In the genomic region with DNA sequence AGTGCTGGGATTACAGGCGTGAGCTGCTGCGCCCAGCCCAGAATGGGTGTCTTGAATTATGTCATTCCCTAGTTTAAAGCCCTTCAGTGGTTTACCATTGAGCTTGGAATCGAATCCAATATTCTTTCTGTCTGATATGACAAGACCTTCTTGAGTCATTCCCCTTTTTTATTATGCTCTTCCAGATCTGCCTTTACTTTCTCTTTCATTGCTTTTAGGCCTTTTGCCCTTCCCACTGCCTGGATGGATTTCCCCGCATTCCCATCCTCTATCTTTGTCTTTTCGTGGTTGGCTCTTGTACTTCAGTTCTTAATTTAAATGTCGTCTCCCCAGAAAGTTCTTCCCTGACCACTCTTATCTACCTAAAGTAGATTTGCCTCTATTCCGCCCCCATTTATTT, we compare ENCODE assay signal across 9 cellular contexts. TPM values are rescaled to one million over a fixed set of nuclear protein-coding genes. Genes with fewer than 3 reads are reported as not detected.
DNase-seq lines count a peak whose midpoint lies in the region; ATAC-seq and TF ChIP-seq lines count a peak whose summit lies in the region.
"Had no signal": no experiment of that assay in that cellular context is flagged by ENCODE, and none has a peak within 500 bp of the region (broad histone marks: within the 10 kb centered on the region; RNA-seq: fewer than 3 reads in every experiment).

No MANE protein-coding gene starts in this region.

- no peak overlapping the region for H3K9ac ChIP-seq in endocrine pancreas (ENCODE audit: control insufficient read depth, insufficient read depth, low read length)
- H3K9ac ChIP-seq in neuronal stem cell (ENCODE audit: low read depth, low read length, poor library complexity) = no peak overlapping the region

- no peak overlapping the region for H4K8ac ChIP-seq in neuronal stem cell (ENCODE audit: low read depth, low read length)

- peak overlapping the region; percentile 72 for H3K27ac Mint-ChIP-seq in osteocyte (ENCODE audit: unreplicated experiment)

- no peaks in the 10 kb centered on the region for H3K36me3 ChIP-seq in endocrine pancreas (ENCODE audit: control insufficient read depth, insufficient read depth, low read length)
- H3K36me3 ChIP-seq in neuronal stem cell (replicated peaks in 1 of 2; ENCODE audit: control insufficient read depth in 2 of 2, insufficient read depth in 2 of 2, low read length in 2 of 2) = peaks cover 0 to 17% of the 10 kb centered on the region in 2 donors

- H4K91ac ChIP-seq in neuronal stem cell (ENCODE audit: low read depth, low read length, poor library complexity) = no peak overlapping the region

- H3K27me3 Mint-ChIP-seq in osteocyte (ENCODE audit: unreplicated experiment) = no peaks in the 10 kb centered on the region

- peaks cover 48% of the 10 kb centered on the region for H3K4me1 Mint-ChIP-seq in osteocyte (ENCODE audit: unreplicated experiment)

- H3K36me3 Mint-ChIP-seq in osteocyte (ENCODE audit: unreplicated experiment) = peaks cover 2% of the 10 kb centered on the region

- no peaks in the 10 kb centered on the region for H3K9me3 ChIP-seq in endocrine pancreas (ENCODE audit: control insufficient read depth, low read length)
- H3K9me3 ChIP-seq in neuronal stem cell (replicated peaks in 1 of 2; ENCODE audit: control insufficient read depth in 2 of 2, insufficient read depth in 1 of 2, low read depth in 1 of 2, low read length in 2 of 2) = no peaks in the 10 kb centered on the region
- H3K9me3 ChIP-seq: Peyer's patch had no signal

- no peak overlapping the region for H2AK5ac ChIP-seq in neuronal stem cell (ENCODE audit: low read depth, low read length)

- no peak overlapping the region for H3K18ac ChIP-seq in neuronal stem cell (ENCODE audit: low read length)

- H2AFZ ChIP-seq in neuronal stem cell (ENCODE audit: low read length) = no peak overlapping the region

- H2BK5ac ChIP-seq in neuronal stem cell (ENCODE audit: low read length) = no peak overlapping the region

- H3K4ac ChIP-seq in neuronal stem cell (ENCODE audit: low read length) = no peak overlapping the region

- peaks cover 11% of the 10 kb centered on the region for H3K4me1 ChIP-seq in endocrine pancreas (ENCODE audit: control insufficient read depth, insufficient read depth, low read length)
- peaks cover 3 to 9% of the 10 kb centered on the region in 2 donors for H3K4me1 ChIP-seq in neuronal stem cell (ENCODE audit: control insufficient read depth in 2 of 2, insufficient read depth in 1 of 2, low read depth in 1 of 2, low read length in 2 of 2)

- no peak overlapping the region for H3K4me2 ChIP-seq in neuronal stem cell (ENCODE audit: insufficient read depth, low read length, poor library complexity, severe bottlenecking)

- H3K79me1 ChIP-seq in neuronal stem cell (ENCODE audit: low read depth, low read length) = no peaks in the 10 kb centered on the region

- TF ChIP-seq CTCF in osteocyte (IDR thresholded peaks at IDR 0.05) = no peak

- no peak overlapping the region for H3K27ac ChIP-seq in neuronal stem cell (replicated peaks; ENCODE audit: low read length)

- H3K4me3 ChIP-seq in endocrine pancreas (ENCODE audit: control insufficient read depth, insufficient read depth, low read length) = peak overlapping the region; percentile 47
- H3K4me3 ChIP-seq in neuronal stem cell (ENCODE audit: low read length in 2 of 2) = no peak overlapping the region

- H3K27me3 ChIP-seq in endocrine pancreas (ENCODE audit: control insufficient read depth, insufficient read depth, low read length) = no peaks in the 10 kb centered on the region
- H3K27me3 ChIP-seq in neuronal stem cell (ENCODE audit: control insufficient read depth in 3 of 3, insufficient read depth in 3 of 3, low read depth in 1 of 3, low read length in 3 of 3) = no peaks in the 10 kb centered on the region
- H3K27me3 ChIP-seq: Peyer's patch had no signal

- no peak overlapping the region for H3K23ac ChIP-seq in neuronal stem cell (ENCODE audit: low read depth, low read length, poor library complexity)

- ATAC-seq in HG02973 (IDR thresholded peaks at IDR 0.05; ENCODE audit: unreplicated experiment) = no peak

- H2BK15ac ChIP-seq in neuronal stem cell (ENCODE audit: low read length) = no peak overlapping the region

- peak; percentile 24 for DNase-seq in Daoy (ENCODE audit: low read depth)
- DNase-seq in OCI-M1 (lab: John Stamatoyannopoulos, UW) = peak; percentile 19
- DNase-seq in osteocyte (ENCODE audit: extremely low spot score, unreplicated experiment) = no peak
- DNase-seq in neuronal stem cell (ENCODE audit: low spot score) = no peak
- DNase-seq in COR-L47 (lab: John Stamatoyannopoulos, UW) = no peak
- DNase-seq in UCSD-AML1 (lab: John Stamatoyannopoulos, UW; ENCODE audit: unreplicated experiment) = no peak

- H2BK120ac ChIP-seq in neuronal stem cell (ENCODE audit: low read depth, low read length) = no peak overlapping the region

- H3K14ac ChIP-seq in neuronal stem cell (ENCODE audit: low read length) = no peak overlapping the region

- peak overlapping the region; percentile 81 for H3K4me3 Mint-ChIP-seq in osteocyte (ENCODE audit: unreplicated experiment)

- H3K9me3 Mint-ChIP-seq in osteocyte (ENCODE audit: unreplicated experiment) = no peaks in the 10 kb centered on the region

- H2BK12ac ChIP-seq in neuronal stem cell (ENCODE audit: low read length) = no peak overlapping the region

- no CpG with 5 or more reads among the region's 7 CpGs for WGBS in neuronal stem cell (ENCODE audit: extremely low coverage in 2 of 2, insufficient read length in 2 of 2, insufficient replicate concordance in 1 of 2), 2 donors

RNA-seq across cellular contexts. Expression of a gene that starts 1.6 kb away (rescaled TPM):
- total RNA-seq in Daoy (2014; rRNA removed; shearing (Covaris generic)) = 34.8 and 36.2 TPM in 2 replicates
- 34.8 and 38.9 TPM in 2 replicates for total RNA-seq in osteocyte
- polyA plus RNA-seq in neuronal stem cell (2013, experiment 1 of 2) = 21.1 TPM
- 21.0 TPM for polyA plus RNA-seq in neuronal stem cell (2013, experiment 2 of 2)

RNA-seq across cellular contexts. Expression of a gene that starts 18.3 kb away (rescaled TPM):
- total RNA-seq in Daoy (2014; rRNA removed; shearing (Covaris generic)) = 30.2 and 32.1 TPM in 2 replicates
- 20.0 and 22.7 TPM in 2 replicates for total RNA-seq in osteocyte
- 19.7 TPM for polyA plus RNA-seq in neuronal stem cell (2013, experiment 1 of 2)
- 22.6 TPM for polyA plus RNA-seq in neuronal stem cell (2013, experiment 2 of 2)

Comparison
In these comparisons a context has a peak if more than half of its experiments do, and no peak if none do; other contexts are left out.
1. DNase-seq: peak in Daoy (single experiment) and OCI-M1 (single experiment); none in osteocyte (single experiment), neuronal stem cell (single experiment), COR-L47 (single experiment) and UCSD-AML1 (single experiment).